10 cellular contexts compared by ENCODE assay signal in the genomic region with DNA sequence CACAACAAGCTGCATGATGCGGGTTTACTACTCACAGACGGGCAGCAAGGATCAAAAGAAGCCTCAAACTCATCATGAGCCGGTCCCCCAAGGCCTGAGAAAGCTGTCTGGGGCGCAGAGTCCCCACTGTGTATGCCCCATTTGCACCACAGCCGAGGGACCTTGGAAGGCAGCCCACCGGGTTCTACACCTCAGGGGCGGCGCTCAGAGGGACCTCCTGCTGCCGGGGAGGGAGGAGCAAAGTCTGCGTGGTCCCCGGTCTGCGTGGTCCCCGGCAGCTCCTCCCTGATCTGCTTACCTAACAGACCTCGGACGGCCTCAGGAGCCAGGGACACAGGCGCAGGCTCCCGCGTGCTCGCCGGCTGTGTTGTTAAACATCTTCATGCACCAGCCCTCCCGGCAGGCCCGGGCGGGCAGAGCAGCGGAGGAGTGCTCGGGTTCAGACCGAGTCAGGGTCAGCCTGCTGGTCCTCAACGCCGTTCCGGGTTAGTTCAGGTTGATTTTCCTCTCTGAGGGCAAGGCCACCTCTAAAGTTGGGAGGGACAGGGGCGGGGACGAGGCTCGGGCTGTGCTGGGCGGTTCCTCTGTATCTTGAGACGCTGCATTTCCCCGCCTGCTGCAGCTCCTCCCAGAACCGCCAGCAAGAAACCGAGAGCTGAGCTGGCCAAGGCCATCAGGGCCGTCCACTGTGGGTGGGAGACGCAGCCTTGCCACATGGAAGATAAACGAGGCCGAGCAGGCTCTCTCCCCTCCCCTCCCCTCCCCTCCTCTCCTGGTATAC.
DNase-seq lines count a peak whose midpoint lies in the region; ATAC-seq and TF ChIP-seq lines count a peak whose summit lies in the region.
"Had no signal": no experiment of that assay in that cellular context is flagged by ENCODE, and none has a peak within 500 bp of the region (broad histone marks: within the 10 kb centered on the region; RNA-seq: fewer than 3 reads in every experiment).

No MANE protein-coding gene starts in this region.

- no peak overlapping the region for H3K4me3 ChIP-seq in hepatocyte

- H3K36me3 Mint-ChIP-seq in activated T-helper 1 cell treated with anti-CD3 and anti-CD28 coated beads, Interleukin-12 subunit alpha, Interleukin-12 subunit beta, Interleukin-2, Interleukin-4 antibody, amounts not matched to agents 30 ng/mL and 10 ng/mL and 1 ng/mL, durations not matched to agents 14 hours and 24 hours and 36 hours (ENCODE audit: low read depth): no peaks in the 10 kb centered on the region
- H3K36me3 Mint-ChIP-seq in stimulated activated memory B cell treated with anti-CD40 and anti-IgM and Interleukin-4, amounts not matched to agents 10 μg/mL and 1 μg/mL and 100 μg/mL, for 72 hours: no peaks in the 10 kb centered on the region
- H3K36me3 Mint-ChIP-seq: brain had no signal

- H4K20me1 ChIP-seq in hepatocyte (ENCODE audit: insufficient read depth, poor library complexity, severe bottlenecking): no peaks in the 10 kb centered on the region

- no peaks in the 10 kb centered on the region for H3K79me2 ChIP-seq in hepatocyte

- no peaks in the 10 kb centered on the region for H3K27me3 ChIP-seq in hepatocyte

- H3K27ac ChIP-seq in hepatocyte: no peak overlapping the region

- 41% methylated on average over 37 of the region's 41 CpGs for WGBS in hepatocyte (ENCODE audit: low lambda C conversion rate, missing lambda C conversion rate)

- peak overlapping the region; percentile 37 for H3K4me3 Mint-ChIP-seq in activated T-helper 1 cell treated with anti-CD3 and anti-CD28 coated beads, Interleukin-12 subunit alpha, Interleukin-12 subunit beta, Interleukin-2, Interleukin-4 antibody, amounts not matched to agents 30 ng/mL and 10 ng/mL and 1 ng/mL, durations not matched to agents 14 hours and 24 hours and 36 hours
- H3K4me3 Mint-ChIP-seq in stimulated activated memory B cell treated with anti-CD40 and anti-IgM and Interleukin-4, amounts not matched to agents 10 μg/mL and 1 μg/mL and 100 μg/mL, for 72 hours: no peak overlapping the region

- H3K36me3 ChIP-seq in hepatocyte (replicated peaks; ENCODE audit: insufficient read depth, low read depth): no peaks in the 10 kb centered on the region

- H2AFZ ChIP-seq in hepatocyte: peak overlapping the region; percentile 35

- no peak overlapping the region for H3K27ac Mint-ChIP-seq in activated T-helper 1 cell treated with anti-CD3 and anti-CD28 coated beads, Interleukin-12 subunit alpha, Interleukin-12 subunit beta, Interleukin-2, Interleukin-4 antibody, amounts not matched to agents 30 ng/mL and 10 ng/mL and 1 ng/mL, durations not matched to agents 14 hours and 24 hours and 36 hours
- H3K27ac Mint-ChIP-seq in stimulated activated memory B cell treated with anti-CD40 and anti-IgM and Interleukin-4, amounts not matched to agents 10 μg/mL and 1 μg/mL and 100 μg/mL, for 72 hours: no peak overlapping the region
- H3K27ac Mint-ChIP-seq: brain had no signal

- ATAC-seq in sciatic nerve: no peak
- no peak for ATAC-seq in GM19351 (IDR thresholded peaks at IDR 0.05; ENCODE audit: unreplicated experiment)
- no peak for ATAC-seq in stimulated activated memory B cell treated with anti-CD40 and anti-IgM and Interleukin-4, amounts not matched to agents 10 μg/mL and 1 μg/mL and 100 μg/mL, for 72 hours
- ATAC-seq in HG02763 (IDR thresholded peaks at IDR 0.05; ENCODE audit: unreplicated experiment): no peak

- H3K9me3 ChIP-seq in hepatocyte (ENCODE audit: low read depth): no peaks in the 10 kb centered on the region

- H3K27me3 Mint-ChIP-seq in activated T-helper 1 cell treated with anti-CD3 and anti-CD28 coated beads, Interleukin-12 subunit alpha, Interleukin-12 subunit beta, Interleukin-2, Interleukin-4 antibody, amounts not matched to agents 30 ng/mL and 10 ng/mL and 1 ng/mL, durations not matched to agents 14 hours and 24 hours and 36 hours (ENCODE audit: insufficient read depth): peaks cover 2% of the 10 kb centered on the region
- H3K27me3 Mint-ChIP-seq in stimulated activated memory B cell treated with anti-CD40 and anti-IgM and Interleukin-4, amounts not matched to agents 10 μg/mL and 1 μg/mL and 100 μg/mL, for 72 hours: peaks cover 62% of the 10 kb centered on the region
- H3K27me3 Mint-ChIP-seq: brain had no signal

- peak overlapping the region; percentile 77 for H3K4me2 ChIP-seq in hepatocyte

- intact Hi-C loops in activated T-helper 1 cell treated with anti-CD3 and anti-CD28 coated beads, Interleukin-12 subunit alpha, Interleukin-12 subunit beta, Interleukin-2, Interleukin-4 antibody, amounts not matched to agents 30 ng/mL and 10 ng/mL and 1 ng/mL, durations not matched to agents 14 hours and 24 hours and 36 hours (cut with micrococcal nuclease): no loop called here
- intact Hi-C loops in sciatic nerve (cut with DNase I): no loop called here

- no peaks in the 10 kb centered on the region for H3K4me1 ChIP-seq in hepatocyte (ENCODE audit: insufficient read depth)

- DNase-seq in DMS53 (lab: John Stamatoyannopoulos, UW) (peak; percentile 28), DMS53 treated with DMSO at 0.1 percent for 48 hours (lab: John Stamatoyannopoulos, UW; ENCODE audit: unreplicated experiment) (no peak), hepatocyte (ENCODE audit: low spot score) (no peak), sciatic nerve (ENCODE audit: low spot score) (peak; percentile 39)
- DNase-seq in activated T-helper 1 cell treated with anti-CD3 and anti-CD28 coated beads, Interleukin-12 subunit alpha, Interleukin-12 subunit beta, Interleukin-2, Interleukin-4 antibody, amounts not matched to agents 30 ng/mL and 10 ng/mL and 1 ng/mL, durations not matched to agents 14 hours and 24 hours and 36 hours (ENCODE audit: low spot score): no peak
- DNase-seq: left cardiac atrium had no signal

- H3K9me2 ChIP-seq in hepatocyte (replicated peaks; ENCODE audit: insufficient read depth): no peaks in the 10 kb centered on the region

- no peak for TF ChIP-seq CTCF in hepatocyte (IDR thresholded peaks at IDR 0.05; ENCODE audit: poor library complexity)

- H3K9me3 Mint-ChIP-seq in activated T-helper 1 cell treated with anti-CD3 and anti-CD28 coated beads, Interleukin-12 subunit alpha, Interleukin-12 subunit beta, Interleukin-2, Interleukin-4 antibody, amounts not matched to agents 30 ng/mL and 10 ng/mL and 1 ng/mL, durations not matched to agents 14 hours and 24 hours and 36 hours: peaks cover 11% of the 10 kb centered on the region
- peaks cover 5% of the 10 kb centered on the region for H3K9me3 Mint-ChIP-seq in stimulated activated memory B cell treated with anti-CD40 and anti-IgM and Interleukin-4, amounts not matched to agents 10 μg/mL and 1 μg/mL and 100 μg/mL, for 72 hours

- H3K4me1 Mint-ChIP-seq in activated T-helper 1 cell treated with anti-CD3 and anti-CD28 coated beads, Interleukin-12 subunit alpha, Interleukin-12 subunit beta, Interleukin-2, Interleukin-4 antibody, amounts not matched to agents 30 ng/mL and 10 ng/mL and 1 ng/mL, durations not matched to agents 14 hours and 24 hours and 36 hours (ENCODE audit: low read depth): no peaks in the 10 kb centered on the region
- H3K4me1 Mint-ChIP-seq in stimulated activated memory B cell treated with anti-CD40 and anti-IgM and Interleukin-4, amounts not matched to agents 10 μg/mL and 1 μg/mL and 100 μg/mL, for 72 hours: no peaks in the 10 kb centered on the region
- H3K4me1 Mint-ChIP-seq: brain had no signal

Comparison
In these comparisons a context has a peak if more than half of its experiments do, and no peak if none do; other contexts are left out.
1. DNase-seq: peak in DMS53 (single experiment) and sciatic nerve (single experiment); none in DMS53 treated with DMSO at 0.1 percent for 48 hours (single experiment), activated T-helper 1 cell treated with anti-CD3 and anti-CD28 coated beads, Interleukin-12 subunit alpha, Interleukin-12 subunit beta, Interleukin-2, Interleukin-4 antibody, amounts not matched to agents 30 ng/mL and 10 ng/mL and 1 ng/mL, durations not matched to agents 14 hours and 24 hours and 36 hours (single experiment) and hepatocyte (single experiment).